In the genomic region with DNA sequence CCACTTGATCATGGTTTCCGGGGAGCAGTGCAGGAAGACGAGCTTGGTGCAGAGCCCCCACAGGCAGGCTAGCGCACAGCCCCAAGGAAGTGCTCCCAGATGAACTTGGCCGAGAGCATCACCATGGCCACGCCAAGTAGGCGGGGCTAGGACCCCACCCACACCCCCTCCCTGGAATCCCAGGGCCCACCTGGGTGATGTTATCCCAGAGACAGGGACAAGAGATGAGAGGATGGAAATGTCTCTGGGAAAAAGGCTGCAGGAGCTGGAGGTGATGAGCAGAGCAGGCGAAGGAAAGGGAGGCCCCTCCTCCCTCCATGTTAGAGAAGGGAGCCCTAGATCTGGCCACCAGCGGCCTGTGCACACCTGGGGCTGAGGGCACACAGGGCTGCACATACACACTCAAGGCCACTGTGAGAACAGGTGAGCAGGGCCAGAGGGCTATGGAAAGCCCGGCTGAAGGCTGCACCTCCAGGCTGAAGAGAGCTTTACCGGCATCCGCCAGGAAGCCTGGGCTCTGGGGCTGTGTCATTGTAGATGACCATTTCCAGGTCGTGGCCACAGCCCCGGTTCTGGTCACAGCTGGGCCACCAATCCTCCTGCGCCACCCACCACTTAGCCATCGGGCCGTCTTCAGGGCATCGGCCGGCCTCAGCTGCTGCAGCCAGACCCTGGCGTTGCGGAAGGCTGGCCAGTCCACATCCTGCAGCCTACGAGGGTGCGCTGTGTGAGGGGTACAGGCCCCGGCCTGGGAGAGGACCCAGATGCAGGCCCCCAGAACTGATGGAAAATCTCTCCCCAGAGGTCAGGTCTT, we compare ENCODE assay signal across 13 cellular contexts. TPM values are rescaled to one million over a fixed set of nuclear protein-coding genes. Genes with fewer than 3 reads are reported as not detected.
DNase-seq lines count a peak whose midpoint lies in the region; ATAC-seq and TF ChIP-seq lines count a peak whose summit lies in the region.
"Had no signal": no experiment of that assay in that cellular context is flagged by ENCODE, and none has a peak within 500 bp of the region (broad histone marks: within the 10 kb centered on the region; RNA-seq: fewer than 3 reads in every experiment).

No MANE protein-coding gene starts in this region.

- H3K27me3 ChIP-seq in right atrium auricular region (no peaks in the 10 kb centered on the region), prostate gland (replicated peaks; ENCODE audit: insufficient read depth) (no peaks in the 10 kb centered on the region)
- H3K27me3 ChIP-seq: body of pancreas, pancreas had no signal

- TF ChIP-seq CTCF in right atrium auricular region (IDR thresholded peaks at IDR 0.05) = no peak
- TF ChIP-seq CTCF in prostate gland (IDR thresholded peaks at IDR 0.05) = no peak
- no peak for TF ChIP-seq CTCF in omental fat pad (IDR thresholded peaks at IDR 0.05)

- ATAC-seq in HG03159 (IDR thresholded peaks at IDR 0.05; ENCODE audit: unreplicated experiment) = no peak
- no peak for ATAC-seq in omental fat pad (ENCODE audit: low FRiP score)
- ATAC-seq: body of pancreas, gastrocnemius medialis had no signal

- H3K36me3 ChIP-seq in right atrium auricular region = peaks cover 6% of the 10 kb centered on the region
- no peaks in the 10 kb centered on the region for H3K36me3 ChIP-seq in prostate gland
- H3K36me3 ChIP-seq: HAP-1 had no signal

- H3K4me3 ChIP-seq in right atrium auricular region = no peak overlapping the region
- no peak overlapping the region for H3K4me3 ChIP-seq in prostate gland
- H3K4me3 ChIP-seq: body of pancreas, gastrocnemius medialis, HAP-1, pancreas had no signal

- no peak overlapping the region for H3K27ac ChIP-seq in right atrium auricular region
- H3K27ac ChIP-seq in prostate gland = no peak overlapping the region
- H3K27ac ChIP-seq: body of pancreas, gastrocnemius medialis, pancreas had no signal

- TF ChIP-seq POLR2A in prostate gland (IDR thresholded peaks at IDR 0.05) = no peak

- H3K4me1 ChIP-seq in right atrium auricular region = no peaks in the 10 kb centered on the region
- H3K4me1 ChIP-seq in prostate gland (replicated peaks) = no peaks in the 10 kb centered on the region
- H3K4me1 ChIP-seq: body of pancreas, gastrocnemius medialis, pancreas had no signal

- 86% methylated on average over 22 of the region's 23 CpGs for WGBS in prostate gland

- intact Hi-C loops in prostate gland (cut with DNase I) = no loop called here

- peak; percentile 46 for DNase-seq in activated CD8-positive, alpha-beta memory T cell treated with anti-CD3 and anti-CD28 coated beads for 24 hours
- DNase-seq in activated CD8-positive, alpha-beta memory T cell treated with anti-CD3 and anti-CD28 coated beads, Interleukin-2, amount 50 U/mL, for 4 hours = no peak
- DNase-seq in SK-N-DZ (ENCODE audit: low spot score) (peak; percentile 67), right atrium auricular region (ENCODE audit: low spot score) (peak; percentile 40), prostate gland (ENCODE audit: low spot score) (peak; percentile 4), omental fat pad (ENCODE audit: low spot score) (no peak), NCI-H2081 treated with DMSO at 0.1 percent for 48 hours (lab: John Stamatoyannopoulos, UW) (no peak)
- DNase-seq: ACHN had no signal

- H3K9me3 ChIP-seq in right atrium auricular region = no peaks in the 10 kb centered on the region
- H3K9me3 ChIP-seq in prostate gland = no peaks in the 10 kb centered on the region
- H3K9me3 ChIP-seq: body of pancreas, gastrocnemius medialis, HAP-1, pancreas had no signal

RNA-seq across cellular contexts. Expression of gene NPEPL1, which starts 24.9 kb away (rescaled TPM):
- 1.6 and 4.8 TPM in 2 replicates for polyA plus RNA-seq in SK-N-DZ (2014; cell fraction: cytosol; rRNA removed)
- 111 and 125 TPM in 2 replicates for polyA plus RNA-seq in SK-N-DZ (2014; cell fraction: nucleus; rRNA removed)
- total RNA-seq in right atrium auricular region (10 to 100 TPM; 12.2 to 14.1 TPM), prostate gland (10 to 100 TPM; 25.7 to 63.1 TPM), omental fat pad (10 to 100 TPM; 24.9 to 49.8 (median 27.9) TPM)

Comparison
In these comparisons a context has a peak if more than half of its experiments do, and no peak if none do; other contexts are left out.
1. DNase-seq: peak in activated CD8-positive, alpha-beta memory T cell treated with anti-CD3 and anti-CD28 coated beads for 24 hours (single experiment), SK-N-DZ (single experiment), right atrium auricular region (single experiment) and prostate gland (single experiment); none in activated CD8-positive, alpha-beta memory T cell treated with anti-CD3 and anti-CD28 coated beads, Interleukin-2, amount 50 U/mL, for 4 hours (single experiment), omental fat pad (single experiment) and NCI-H2081 treated with DMSO at 0.1 percent for 48 hours (single experiment).